In the genomic region with DNA sequence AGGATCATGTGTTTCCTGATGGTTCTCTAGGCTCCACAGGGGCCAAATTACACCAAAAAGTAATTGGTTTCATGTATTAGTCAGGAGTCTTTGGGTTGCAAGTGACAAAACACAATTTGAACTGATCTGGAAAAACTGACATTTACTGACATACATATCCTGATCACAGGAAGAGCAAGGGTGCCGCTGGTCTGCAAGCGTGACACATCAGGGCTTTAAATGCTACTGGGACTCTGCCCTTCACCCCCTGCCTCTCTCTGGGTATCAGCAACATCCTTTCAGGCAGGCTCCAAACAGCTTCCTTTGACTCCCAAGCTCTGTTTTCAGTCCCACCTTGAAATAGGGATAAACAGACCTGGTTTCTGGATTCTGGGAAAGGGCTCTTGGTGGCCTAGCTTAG, we compare ENCODE assay signal across 21 cellular contexts.
"Had no signal": no experiment of that assay in that cellular context is flagged by ENCODE, and none has a peak within 500 bp of the region (broad histone marks: within the 10 kb centered on the region; RNA-seq: fewer than 3 reads in every experiment).

No MANE protein-coding gene starts in this region.

- DNase-seq: activated CD4-positive, CD25-positive, alpha-beta regulatory T cell; activated CD8-positive, alpha-beta memory T cell treated with anti-CD3 and anti-CD28 coated beads, Interleukin-2, amount 10 ng/mL, durations not matched to agents 7 days and 5 days; activated gamma-delta T cell treated with Interleukin-2 at 50 U/mL for 16 hours; aorta; effector CD8-positive, alpha-beta T cell; heart left ventricle; left lung; midbrain; occipital lobe; posterior cingulate gyrus; retina; spleen; stomach; T-helper 9 cell; trophoblast cell had no signal

- ATAC-seq: activated CD8-positive, alpha-beta memory T cell treated with anti-CD3 and anti-CD28 coated beads, Interleukin-2, amount 10 ng/mL, durations not matched to agents 7 days and 5 days; gastroesophageal sphincter; heart left ventricle; left lung had no signal

- H3K9me3 ChIP-seq: esophagus muscularis mucosa, gastroesophageal sphincter, heart left ventricle, left lung, stomach, vagina had no signal

- H3K36me3 ChIP-seq: esophagus muscularis mucosa, gastroesophageal sphincter, heart left ventricle, left lung, spleen, stomach, vagina had no signal

- H3K4me1 ChIP-seq: gastroesophageal sphincter, stomach, vagina had no signal

- H3K27ac ChIP-seq: coronary artery, esophagus muscularis mucosa, gastroesophageal sphincter, heart left ventricle, left lung, SK-N-MC, spleen, stomach, vagina had no signal

- H3K4me3 ChIP-seq: coronary artery, esophagus muscularis mucosa, gastroesophageal sphincter, heart left ventricle, left lung, SK-N-MC, spleen, stomach, vagina had no signal

- H3K36me3 Mint-ChIP-seq: activated CD8-positive, alpha-beta memory T cell treated with anti-CD3 and anti-CD28 coated beads, Interleukin-2, amount 10 ng/mL, durations not matched to agents 7 days and 5 days had no signal

- H3K27me3 ChIP-seq: esophagus muscularis mucosa, gastroesophageal sphincter, heart left ventricle, left lung, spleen, stomach, vagina had no signal

- H3K27me3 Mint-ChIP-seq: central memory CD8-positive, alpha-beta T cell had no signal

- H3K27ac Mint-ChIP-seq: activated CD8-positive, alpha-beta memory T cell treated with anti-CD3 and anti-CD28 coated beads, Interleukin-2, amount 10 ng/mL, durations not matched to agents 7 days and 5 days had no signal

- H3K4me3 Mint-ChIP-seq: activated CD8-positive, alpha-beta memory T cell treated with anti-CD3 and anti-CD28 coated beads, Interleukin-2, amount 10 ng/mL, durations not matched to agents 7 days and 5 days; central memory CD8-positive, alpha-beta T cell had no signal
